ENCODE assay signal across 1 cellular context in the genomic region with DNA sequence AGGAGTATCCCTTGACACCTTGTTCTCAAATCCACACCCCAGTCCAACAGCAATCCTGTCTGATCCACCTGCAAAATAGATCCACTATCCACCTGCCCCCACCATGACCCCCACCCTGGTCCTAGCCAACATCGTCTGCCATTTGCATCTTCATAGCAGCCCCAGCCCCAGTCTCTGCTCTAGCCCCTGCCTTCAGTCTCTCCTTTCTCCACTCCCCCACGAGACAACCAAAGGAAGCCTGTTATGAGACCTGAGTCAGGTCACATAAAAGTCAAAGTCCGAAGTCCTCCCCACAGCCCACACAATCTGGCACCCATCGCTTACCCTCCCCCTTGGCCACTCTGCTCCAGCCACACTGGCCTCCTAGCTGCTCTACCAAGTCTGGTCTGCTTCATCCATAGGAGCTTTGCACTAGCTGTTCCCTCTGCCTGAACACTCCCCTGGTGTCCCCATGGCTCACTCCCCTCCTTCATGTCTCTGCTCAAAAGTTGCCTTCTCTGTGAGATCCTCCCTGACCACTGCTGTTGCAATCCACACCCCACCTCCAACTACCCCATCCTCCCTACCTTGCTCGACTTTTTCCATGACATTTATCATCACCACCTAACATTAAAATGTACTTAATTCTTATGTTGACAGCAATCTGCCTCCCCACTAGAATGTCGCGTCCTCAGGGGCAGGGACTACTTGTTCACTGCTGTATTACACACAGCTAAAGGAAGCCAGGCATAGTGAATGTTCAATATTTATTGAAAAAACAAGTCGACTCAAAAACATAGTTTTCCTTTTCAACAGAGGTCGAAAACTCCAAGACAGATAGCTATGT.
TF ChIP-seq lines count a peak whose summit lies in the region.

No MANE protein-coding gene starts in this region.

TF ChIP-seq in GM12878, 131 proteins besides CTCF, POLR2A, EP300 and RAD21:
- TF ChIP-seq FOXM1 (IDR thresholded peaks at IDR 0.05; ENCODE audit: low read depth, low read length) (no peak), MTA2 (IDR thresholded peaks at IDR 0.05; ENCODE audit: low read depth) (peak; percentile 43; the same call in 1 of the 2 replicates), MXI1 (IDR thresholded peaks at IDR 0.05; ENCODE audit: low read depth, low read length) (no peak), NBN (IDR thresholded peaks at IDR 0.05) (peak; percentile 68), BHLHE40 (IDR thresholded peaks at IDR 0.05; ENCODE audit: borderline replicate concordance in 1 of 2, low read depth in 2 of 2, low read length in 1 of 2) (peak; percentile 55 to 74; a peak in 2 of 4 replicates), ZNF217 (IDR thresholded peaks at IDR 0.05) (no peak), IRF4 (IDR thresholded peaks at IDR 0.05; ENCODE audit: low read depth, low read length) (0 out of 2 replicates have a peak, but pooled peaks have one; percentile 13), SIN3A (IDR thresholded peaks at IDR 0.05; ENCODE audit: low read depth, low read length) (0 out of 2 replicates have a peak, but pooled peaks have one; percentile 57), LARP7 (IDR thresholded peaks at IDR 0.05) (peak; percentile 34; the same call in 1 of the 2 replicates), SMAD1 (IDR thresholded peaks at IDR 0.05; ENCODE audit: low read depth, partially characterized antibody) (peak; percentile 51), TBL1XR1 (IDR thresholded peaks at IDR 0.05; ENCODE audit: low read depth, low read length) (peak; percentile 72; the same call in 1 of the 2 replicates), NR2F1 (conservative IDR thresholded peaks at IDR 0.05) (peak; percentile 85), POLR2AphosphoS5 (IDR thresholded peaks at IDR 0.05; ENCODE audit: low read length) (peak; percentile 60), ATF7 (IDR thresholded peaks at IDR 0.05; ENCODE audit: low read depth) (peak; percentile 55; the same call in 1 of the 2 replicates), DPF2 (IDR thresholded peaks at IDR 0.05) (peak; percentile 46; the same call in 1 of the 2 replicates), IKZF2 (IDR thresholded peaks at IDR 0.05) (peak; percentile 8 to 35; a peak in 2 of 4 replicates), ZSCAN29 (IDR thresholded peaks at IDR 0.05) (0 out of 2 replicates have a peak, but pooled peaks have one; percentile 10), POLR2AphosphoS2 (IDR thresholded peaks at IDR 0.05; ENCODE audit: low read depth, low read length) (peak; percentile 77; the same call in 1 of the 2 replicates), CHD2 (IDR thresholded peaks at IDR 0.05; ENCODE audit: borderline replicate concordance, low read depth, low read length) (peak; percentile 83), GATAD2B (conservative IDR thresholded peaks at IDR 0.05; ENCODE audit: low read depth) (no peak; the same call in 1 of the 2 replicates), HDGF (IDR thresholded peaks at IDR 0.05) (peak; percentile 98), IKZF1 (conservative IDR thresholded peaks at IDR 0.05) (peak; percentile 46; the same call in 1 of the 2 replicates), POU2F2 (IDR thresholded peaks at IDR 0.05; ENCODE audit: borderline replicate concordance, low read depth, low read length) (peak; percentile 71; the same call in 2 of the 3 replicates)
- TF ChIP-seq, protein P1, sequence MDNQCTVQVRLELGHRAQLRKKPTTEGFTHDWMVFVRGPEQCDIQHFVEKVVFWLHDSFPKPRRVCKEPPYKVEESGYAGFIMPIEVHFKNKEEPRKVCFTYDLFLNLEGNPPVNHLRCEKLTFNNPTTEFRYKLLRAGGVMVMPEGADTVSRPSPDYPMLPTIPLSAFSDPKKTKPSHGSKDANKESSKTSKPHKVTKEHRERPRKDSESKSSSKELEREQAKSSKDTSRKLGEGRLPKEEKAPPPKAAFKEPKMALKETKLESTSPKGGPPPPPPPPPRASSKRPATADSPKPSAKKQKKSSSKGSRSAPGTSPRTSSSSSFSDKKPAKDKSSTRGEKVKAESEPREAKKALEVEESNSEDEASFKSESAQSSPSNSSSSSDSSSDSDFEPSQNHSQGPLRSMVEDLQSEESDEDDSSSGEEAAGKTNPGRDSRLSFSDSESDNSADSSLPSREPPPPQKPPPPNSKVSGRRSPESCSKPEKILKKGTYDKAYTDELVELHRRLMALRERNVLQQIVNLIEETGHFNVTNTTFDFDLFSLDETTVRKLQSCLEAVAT (IDR thresholded peaks at IDR 0.05): peak; percentile 59
- TF ChIP-seq, protein P2, sequence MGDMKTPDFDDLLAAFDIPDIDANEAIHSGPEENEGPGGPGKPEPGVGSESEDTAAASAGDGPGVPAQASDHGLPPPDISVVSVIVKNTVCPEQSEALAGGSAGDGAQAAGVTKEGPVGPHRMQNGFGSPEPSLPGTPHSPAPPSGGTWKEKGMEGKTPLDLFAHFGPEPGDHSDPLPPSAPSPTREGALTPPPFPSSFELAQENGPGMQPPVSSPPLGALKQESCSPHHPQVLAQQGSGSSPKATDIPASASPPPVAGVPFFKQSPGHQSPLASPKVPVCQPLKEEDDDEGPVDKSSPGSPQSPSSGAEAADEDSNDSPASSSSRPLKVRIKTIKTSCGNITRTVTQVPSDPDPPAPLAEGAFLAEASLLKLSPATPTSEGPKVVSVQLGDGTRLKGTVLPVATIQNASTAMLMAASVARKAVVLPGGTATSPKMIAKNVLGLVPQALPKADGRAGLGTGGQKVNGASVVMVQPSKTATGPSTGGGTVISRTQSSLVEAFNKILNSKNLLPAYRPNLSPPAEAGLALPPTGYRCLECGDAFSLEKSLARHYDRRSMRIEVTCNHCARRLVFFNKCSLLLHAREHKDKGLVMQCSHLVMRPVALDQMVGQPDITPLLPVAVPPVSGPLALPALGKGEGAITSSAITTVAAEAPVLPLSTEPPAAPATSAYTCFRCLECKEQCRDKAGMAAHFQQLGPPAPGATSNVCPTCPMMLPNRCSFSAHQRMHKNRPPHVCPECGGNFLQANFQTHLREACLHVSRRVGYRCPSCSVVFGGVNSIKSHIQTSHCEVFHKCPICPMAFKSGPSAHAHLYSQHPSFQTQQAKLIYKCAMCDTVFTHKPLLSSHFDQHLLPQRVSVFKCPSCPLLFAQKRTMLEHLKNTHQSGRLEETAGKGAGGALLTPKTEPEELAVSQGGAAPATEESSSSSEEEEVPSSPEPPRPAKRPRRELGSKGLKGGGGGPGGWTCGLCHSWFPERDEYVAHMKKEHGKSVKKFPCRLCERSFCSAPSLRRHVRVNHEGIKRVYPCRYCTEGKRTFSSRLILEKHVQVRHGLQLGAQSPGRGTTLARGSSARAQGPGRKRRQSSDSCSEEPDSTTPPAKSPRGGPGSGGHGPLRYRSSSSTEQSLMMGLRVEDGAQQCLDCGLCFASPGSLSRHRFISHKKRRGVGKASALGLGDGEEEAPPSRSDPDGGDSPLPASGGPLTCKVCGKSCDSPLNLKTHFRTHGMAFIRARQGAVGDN (IDR thresholded peaks at IDR 0.05): peak; percentile 64; the same call in 1 of the 2 replicates
- TF ChIP-seq, protein P3, sequence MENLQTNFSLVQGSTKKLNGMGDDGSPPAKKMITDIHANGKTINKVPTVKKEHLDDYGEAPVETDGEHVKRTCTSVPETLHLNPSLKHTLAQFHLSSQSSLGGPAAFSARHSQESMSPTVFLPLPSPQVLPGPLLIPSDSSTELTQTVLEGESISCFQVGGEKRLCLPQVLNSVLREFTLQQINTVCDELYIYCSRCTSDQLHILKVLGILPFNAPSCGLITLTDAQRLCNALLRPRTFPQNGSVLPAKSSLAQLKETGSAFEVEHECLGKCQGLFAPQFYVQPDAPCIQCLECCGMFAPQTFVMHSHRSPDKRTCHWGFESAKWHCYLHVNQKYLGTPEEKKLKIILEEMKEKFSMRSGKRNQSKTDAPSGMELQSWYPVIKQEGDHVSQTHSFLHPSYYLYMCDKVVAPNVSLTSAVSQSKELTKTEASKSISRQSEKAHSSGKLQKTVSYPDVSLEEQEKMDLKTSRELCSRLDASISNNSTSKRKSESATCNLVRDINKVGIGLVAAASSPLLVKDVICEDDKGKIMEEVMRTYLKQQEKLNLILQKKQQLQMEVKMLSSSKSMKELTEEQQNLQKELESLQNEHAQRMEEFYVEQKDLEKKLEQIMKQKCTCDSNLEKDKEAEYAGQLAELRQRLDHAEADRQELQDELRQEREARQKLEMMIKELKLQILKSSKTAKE (IDR thresholded peaks at IDR 0.05; ENCODE audit: low read depth, poor library complexity, severe bottlenecking): peak; percentile 49
- TF ChIP-seq, protein P4, sequence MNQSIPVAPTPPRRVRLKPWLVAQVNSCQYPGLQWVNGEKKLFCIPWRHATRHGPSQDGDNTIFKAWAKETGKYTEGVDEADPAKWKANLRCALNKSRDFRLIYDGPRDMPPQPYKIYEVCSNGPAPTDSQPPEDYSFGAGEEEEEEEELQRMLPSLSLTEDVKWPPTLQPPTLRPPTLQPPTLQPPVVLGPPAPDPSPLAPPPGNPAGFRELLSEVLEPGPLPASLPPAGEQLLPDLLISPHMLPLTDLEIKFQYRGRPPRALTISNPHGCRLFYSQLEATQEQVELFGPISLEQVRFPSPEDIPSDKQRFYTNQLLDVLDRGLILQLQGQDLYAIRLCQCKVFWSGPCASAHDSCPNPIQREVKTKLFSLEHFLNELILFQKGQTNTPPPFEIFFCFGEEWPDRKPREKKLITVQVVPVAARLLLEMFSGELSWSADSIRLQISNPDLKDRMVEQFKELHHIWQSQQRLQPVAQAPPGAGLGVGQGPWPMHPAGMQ (IDR thresholded peaks at IDR 0.05; ENCODE audit: borderline replicate concordance): no peak
- TF ChIP-seq, protein P5, sequence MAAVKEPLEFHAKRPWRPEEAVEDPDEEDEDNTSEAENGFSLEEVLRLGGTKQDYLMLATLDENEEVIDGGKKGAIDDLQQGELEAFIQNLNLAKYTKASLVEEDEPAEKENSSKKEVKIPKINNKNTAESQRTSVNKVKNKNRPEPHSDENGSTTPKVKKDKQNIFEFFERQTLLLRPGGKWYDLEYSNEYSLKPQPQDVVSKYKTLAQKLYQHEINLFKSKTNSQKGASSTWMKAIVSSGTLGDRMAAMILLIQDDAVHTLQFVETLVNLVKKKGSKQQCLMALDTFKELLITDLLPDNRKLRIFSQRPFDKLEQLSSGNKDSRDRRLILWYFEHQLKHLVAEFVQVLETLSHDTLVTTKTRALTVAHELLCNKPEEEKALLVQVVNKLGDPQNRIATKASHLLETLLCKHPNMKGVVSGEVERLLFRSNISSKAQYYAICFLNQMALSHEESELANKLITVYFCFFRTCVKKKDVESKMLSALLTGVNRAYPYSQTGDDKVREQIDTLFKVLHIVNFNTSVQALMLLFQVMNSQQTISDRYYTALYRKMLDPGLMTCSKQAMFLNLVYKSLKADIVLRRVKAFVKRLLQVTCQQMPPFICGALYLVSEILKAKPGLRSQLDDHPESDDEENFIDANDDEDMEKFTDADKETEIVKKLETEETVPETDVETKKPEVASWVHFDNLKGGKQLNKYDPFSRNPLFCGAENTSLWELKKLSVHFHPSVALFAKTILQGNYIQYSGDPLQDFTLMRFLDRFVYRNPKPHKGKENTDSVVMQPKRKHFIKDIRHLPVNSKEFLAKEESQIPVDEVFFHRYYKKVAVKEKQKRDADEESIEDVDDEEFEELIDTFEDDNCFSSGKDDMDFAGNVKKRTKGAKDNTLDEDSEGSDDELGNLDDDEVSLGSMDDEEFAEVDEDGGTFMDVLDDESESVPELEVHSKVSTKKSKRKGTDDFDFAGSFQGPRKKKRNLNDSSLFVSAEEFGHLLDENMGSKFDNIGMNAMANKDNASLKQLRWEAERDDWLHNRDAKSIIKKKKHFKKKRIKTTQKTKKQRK (IDR thresholded peaks at IDR 0.05; ENCODE audit: low read depth, low read length): no peak
